ENCODE assay signal across 8 cellular contexts in the genomic region with DNA sequence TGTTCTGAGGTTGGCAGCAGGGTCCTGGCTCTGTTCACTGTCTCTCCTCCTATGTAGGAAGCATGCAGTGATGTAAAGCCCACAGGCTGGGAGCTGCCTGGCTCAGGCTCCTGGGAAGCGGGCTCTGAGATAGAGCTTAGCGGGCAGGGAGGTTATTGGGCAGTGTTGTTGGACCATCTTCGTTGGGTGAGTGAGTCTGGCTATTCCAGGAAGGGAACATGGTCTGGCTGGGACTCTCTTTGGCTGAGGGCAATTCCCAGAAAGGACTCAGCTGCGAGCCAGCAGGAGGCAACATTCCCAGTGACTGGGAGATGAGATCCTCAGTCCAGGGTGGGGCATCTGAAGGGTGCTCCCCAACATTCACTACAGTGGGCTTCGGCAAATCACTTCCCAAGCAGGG.
"Had no signal": no experiment of that assay in that cellular context is flagged by ENCODE, and none has a peak within 500 bp of the region (broad histone marks: within the 10 kb centered on the region; RNA-seq: fewer than 3 reads in every experiment).

No MANE protein-coding gene starts in this region.

- ATAC-seq: GM12878 had no signal

- DNase-seq: GDM1, GF-D8 had no signal

- H3K4me3 ChIP-seq: GM12878 had no signal

- FAIRE-seq: G401.6, GM12878, GM12891, GM12892, GM18507, GM19239 had no signal
